Comparison of ENCODE assay signal across 1 cellular context in the genomic region with DNA sequence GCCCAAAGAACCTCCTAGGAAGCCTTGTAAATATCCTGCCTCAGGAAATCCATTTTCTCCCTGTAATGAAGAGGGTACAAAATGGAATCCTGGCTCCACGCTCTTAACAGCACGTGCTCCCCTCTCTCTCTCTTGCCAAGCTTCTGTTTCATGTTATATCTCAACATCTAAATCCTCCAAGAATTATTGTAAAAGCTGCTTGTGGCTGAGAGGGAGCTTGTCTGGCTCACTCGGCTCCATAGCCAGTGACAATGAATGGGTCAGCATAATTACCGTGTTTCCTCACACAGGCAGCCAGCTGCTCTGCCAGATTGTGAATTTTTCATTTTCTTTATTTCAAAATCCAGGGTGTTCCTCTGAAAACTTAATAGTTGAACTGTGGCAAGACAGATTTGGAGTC.
TF ChIP-seq lines count a peak whose summit lies in the region.

No MANE protein-coding gene starts in this region.

TF ChIP-seq in H1, 55 proteins besides CTCF, POLR2A, EP300 and RAD21 (continued from another document):
- TF ChIP-seq, protein P1, sequence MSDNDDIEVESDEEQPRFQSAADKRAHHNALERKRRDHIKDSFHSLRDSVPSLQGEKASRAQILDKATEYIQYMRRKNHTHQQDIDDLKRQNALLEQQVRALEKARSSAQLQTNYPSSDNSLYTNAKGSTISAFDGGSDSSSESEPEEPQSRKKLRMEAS (IDR thresholded peaks at IDR 0.05), result no peak
- TF ChIP-seq, protein P2, sequence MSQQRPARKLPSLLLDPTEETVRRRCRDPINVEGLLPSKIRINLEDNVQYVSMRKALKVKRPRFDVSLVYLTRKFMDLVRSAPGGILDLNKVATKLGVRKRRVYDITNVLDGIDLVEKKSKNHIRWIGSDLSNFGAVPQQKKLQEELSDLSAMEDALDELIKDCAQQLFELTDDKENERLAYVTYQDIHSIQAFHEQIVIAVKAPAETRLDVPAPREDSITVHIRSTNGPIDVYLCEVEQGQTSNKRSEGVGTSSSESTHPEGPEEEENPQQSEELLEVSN (IDR thresholded peaks at IDR 0.05), result no peak
- no peak for TF ChIP-seq CEBPB (IDR thresholded peaks at IDR 0.05; ENCODE audit: low read depth, low read length)
- no peak for TF ChIP-seq NANOG (IDR thresholded peaks at IDR 0.05; ENCODE audit: insufficient read depth, low read depth, low read length, poor library complexity, severe bottlenecking)
- no peak for TF ChIP-seq RBBP5 (IDR thresholded peaks at IDR 0.05; ENCODE audit: borderline replicate concordance, low read depth, low read length)
- no peak for TF ChIP-seq FOSL1 (IDR thresholded peaks at IDR 0.05; ENCODE audit: insufficient read depth, low read depth, low read length)
